7 cellular contexts compared by ENCODE assay signal in genomic region chr1:148014288-148015200, GRCh38.
DNase-seq lines count a peak whose midpoint lies in the region; ATAC-seq, FAIRE-seq and TF ChIP-seq lines count a peak whose summit lies in the region.
"Not testable (repeated sequence)": the region's sequence is repeated elsewhere in the genome, so short reads cannot be mapped to it uniquely, and the experiment has no call there.

No MANE protein-coding gene starts in this region.

- not testable (repeated sequence) for H3K27ac ChIP-seq in HUES48 (ENCODE audit: low read depth, low read length); astrocyte (ENCODE audit: low read depth, low read length); esophagus muscularis mucosa (replicated peaks in 1 of 4); iPS-20b (ENCODE audit: low read length)

- H3K9ac ChIP-seq in HUES48 (ENCODE audit: low read depth, low read length); astrocyte (ENCODE audit: low read length); iPS-20b (ENCODE audit: low read depth, low read length); skeletal muscle satellite cell (ENCODE audit: low read depth, low read length): not testable (repeated sequence)

- TF ChIP-seq CTCF in activated CD8-positive, alpha-beta T cell treated with anti-CD3 and anti-CD28 coated beads for 36 hours (IDR thresholded peaks at IDR 0.05); astrocyte (IDR thresholded peaks at IDR 0.05; ENCODE audit: insufficient read depth, low read depth, low read length); esophagus muscularis mucosa (IDR thresholded peaks at IDR 0.05); nephron (IDR thresholded peaks at IDR 0.05; ENCODE audit: unreplicated experiment in 3 of 3): not testable (repeated sequence)

- not testable (repeated sequence) for H3K9me3 ChIP-seq in HUES48 (ENCODE audit: control insufficient read depth, insufficient read depth, low read length); astrocyte (ENCODE audit: insufficient read depth, low read depth, low read length); esophagus muscularis mucosa; iPS-20b (ENCODE audit: insufficient read depth, low read depth, low read length); skeletal muscle satellite cell (replicated peaks; ENCODE audit: low read length)

- not testable (repeated sequence) for FAIRE-seq in astrocyte (lab: Jason Lieb, UNC)

- not testable (repeated sequence) for H3K79me2 ChIP-seq in astrocyte (ENCODE audit: insufficient read depth, low read length)

- not testable (repeated sequence) for TF ChIP-seq POLR2A in esophagus muscularis mucosa (IDR thresholded peaks at IDR 0.05; ENCODE audit: low read depth)

- not testable (repeated sequence) for H3K4me1 Mint-ChIP-seq in activated CD8-positive, alpha-beta T cell treated with anti-CD3 and anti-CD28 coated beads for 36 hours (ENCODE audit: low read depth); astrocyte (ENCODE audit: low read depth, unreplicated experiment)
- peaks cover 29% of the 10 kb centered on the region for H3K4me1 Mint-ChIP-seq in nephron

- H3K9me3 Mint-ChIP-seq in activated CD8-positive, alpha-beta T cell treated with anti-CD3 and anti-CD28 coated beads for 36 hours; astrocyte (ENCODE audit: unreplicated experiment); nephron: not testable (repeated sequence)

- ATAC-seq in activated CD8-positive, alpha-beta T cell treated with anti-CD3 and anti-CD28 coated beads for 36 hours, result peak; percentile 51

- not testable (repeated sequence) for H3K36me3 ChIP-seq in HUES48 (ENCODE audit: control insufficient read depth, insufficient read depth, low read length); astrocyte (ENCODE audit: insufficient read depth, low read length); esophagus muscularis mucosa; iPS-20b (ENCODE audit: insufficient read depth, low read depth, low read length); skeletal muscle satellite cell (ENCODE audit: insufficient read depth, low read length)

- H3K4me2 ChIP-seq in astrocyte (ENCODE audit: low read length) (peak overlapping the region; percentile 65), skeletal muscle satellite cell (ENCODE audit: low read length) (peak overlapping the region; percentile 75)

- H3K27me3 ChIP-seq in HUES48 (ENCODE audit: control insufficient read depth, insufficient read depth, low read length) (peaks cover 30% of the 10 kb centered on the region), astrocyte (ENCODE audit: insufficient read depth, low read length) (peaks cover 20% of the 10 kb centered on the region), esophagus muscularis mucosa (peaks cover 0 to 49% (median 8%) of the 10 kb centered on the region in 4 donors), iPS-20b (ENCODE audit: insufficient read depth, low read length) (peaks cover 53% of the 10 kb centered on the region)
- H3K27me3 ChIP-seq in skeletal muscle satellite cell (ENCODE audit: control insufficient read depth, insufficient read depth, low read length), result not testable (repeated sequence)

- intact Hi-C loops in activated CD8-positive, alpha-beta T cell treated with anti-CD3 and anti-CD28 coated beads for 36 hours (cut with micrococcal nuclease); esophagus muscularis mucosa (cut with DNase I): not testable (repeated sequence)

- POLR2A ChIA-PET in activated CD8-positive, alpha-beta T cell treated with anti-CD3 and anti-CD28 coated beads for 36 hours (lab: Charles Lee), result not testable (repeated sequence)

- not testable (repeated sequence) for H3K36me3 Mint-ChIP-seq in activated CD8-positive, alpha-beta T cell treated with anti-CD3 and anti-CD28 coated beads for 36 hours (ENCODE audit: low read depth); astrocyte (ENCODE audit: low read depth, unreplicated experiment); nephron (ENCODE audit: low read depth)

- peak overlapping the region; percentile 35 for H3K4me3 Mint-ChIP-seq in activated CD8-positive, alpha-beta T cell treated with anti-CD3 and anti-CD28 coated beads for 36 hours
- not testable (repeated sequence) for H3K4me3 Mint-ChIP-seq in astrocyte (ENCODE audit: unreplicated experiment)
- peak overlapping the region; percentile 73 to 76 (median 73) for H3K4me3 Mint-ChIP-seq in nephron

- not testable (repeated sequence) for H4K20me1 ChIP-seq in astrocyte (ENCODE audit: insufficient read depth, low read length)

- 3% methylated on average over 15 of the region's 58 CpGs for WGBS in esophagus muscularis mucosa

- TF ChIP-seq EP300 in esophagus muscularis mucosa (IDR thresholded peaks at IDR 0.05), result not testable (repeated sequence)

- H3K4me3 ChIP-seq in HUES48 (ENCODE audit: low read depth, low read length) (peak overlapping the region; percentile 58), esophagus muscularis mucosa (peak overlapping the region; percentile 30 to 48 (median 36)), iPS-20b (ENCODE audit: low read length) (peak overlapping the region; percentile 62), skeletal muscle satellite cell (ENCODE audit: low read length) (peak overlapping the region; percentile 52)
- not testable (repeated sequence) for H3K4me3 ChIP-seq in astrocyte (ENCODE audit: insufficient read depth, low read depth, low read length)

- CTCF ChIA-PET in activated CD8-positive, alpha-beta T cell treated with anti-CD3 and anti-CD28 coated beads for 36 hours (lab: Charles Lee), result not testable (repeated sequence)

- not testable (repeated sequence) for H3K27ac Mint-ChIP-seq in activated CD8-positive, alpha-beta T cell treated with anti-CD3 and anti-CD28 coated beads for 36 hours; astrocyte (ENCODE audit: unreplicated experiment); nephron

- not testable (repeated sequence) for H2AFZ ChIP-seq in astrocyte (ENCODE audit: low read depth, low read length)

- peak; percentile 16 for DNase-seq in activated CD8-positive, alpha-beta T cell treated with anti-CD3 and anti-CD28 coated beads for 36 hours
- DNase-seq in astrocyte (ENCODE audit: low read depth); esophagus muscularis mucosa (ENCODE audit: extremely low spot score): not testable (repeated sequence)

- H3K27me3 Mint-ChIP-seq in activated CD8-positive, alpha-beta T cell treated with anti-CD3 and anti-CD28 coated beads for 36 hours, result peaks cover 20% of the 10 kb centered on the region
- H3K27me3 Mint-ChIP-seq in astrocyte (ENCODE audit: low read depth, unreplicated experiment) (peaks cover 40% of the 10 kb centered on the region), nephron (ENCODE audit: low read depth) (peaks cover 35% of the 10 kb centered on the region)

- H3K4me1 ChIP-seq in HUES48 (ENCODE audit: control insufficient read depth, insufficient read depth, low read length); astrocyte (ENCODE audit: insufficient read depth, low read length); iPS-20b (ENCODE audit: insufficient read depth, low read length); skeletal muscle satellite cell (ENCODE audit: control insufficient read depth, insufficient read depth, low read length): not testable (repeated sequence)
- peaks cover 0 to 13% (median 10%) of the 10 kb centered on the region in 4 donors for H3K4me1 ChIP-seq in esophagus muscularis mucosa
